ENCODE assay signal across 12 cellular contexts in the genomic region with DNA sequence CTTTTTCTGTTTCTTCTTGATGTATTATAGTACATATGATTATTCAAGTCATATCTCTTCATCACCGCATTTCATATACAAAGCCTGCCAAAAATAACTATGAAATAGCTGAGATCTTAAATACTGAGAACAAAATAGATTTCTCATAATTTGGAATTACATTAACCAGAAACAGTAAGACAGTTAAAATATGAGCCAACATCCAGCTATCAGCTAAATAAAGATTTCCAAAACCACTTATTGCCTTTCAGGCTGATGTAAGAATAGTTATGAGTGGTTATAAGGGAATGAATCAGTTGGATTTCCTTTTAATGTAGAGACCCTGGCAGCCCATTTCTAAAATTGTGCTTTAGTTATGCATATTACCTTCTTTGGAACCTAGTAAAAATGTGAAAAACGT.
"Had no signal": no experiment of that assay in that cellular context is flagged by ENCODE, and none has a peak within 500 bp of the region (broad histone marks: within the 10 kb centered on the region; RNA-seq: fewer than 3 reads in every experiment).

No MANE protein-coding gene starts in this region.

- H3K36me3 ChIP-seq: breast epithelium had no signal

- H3K36me3 Mint-ChIP-seq: activated CD8-positive, alpha-beta memory T cell treated with anti-CD3 and anti-CD28 coated beads, Interleukin-2, amount 10 ng/mL, durations not matched to agents 7 days and 5 days; WTC11 had no signal

- DNase-seq: activated CD4-positive, CD25-positive, alpha-beta regulatory T cell treated with anti-CD3 and anti-CD28 coated beads, Interleukin-2, amount 50 U/mL, for 72 hours; activated effector memory CD4-positive, alpha-beta T cell treated with Interleukin-2 at 50 U/mL for 16 hours; activated naive CD4-positive, alpha-beta T cell; activated T-cell treated with anti-CD3 and anti-CD28 coated beads, Interleukin-2, amount 50 U/mL, for 24 hours; NCI-H524 treated with DMSO at 0.1 percent for 48 hours; SIG-M5 had no signal

- H3K4me1 Mint-ChIP-seq: activated CD8-positive, alpha-beta memory T cell treated with anti-CD3 and anti-CD28 coated beads, Interleukin-2, amount 10 ng/mL, durations not matched to agents 7 days and 5 days; WTC11 had no signal

- H3K4me1 ChIP-seq: breast epithelium had no signal

- H3K9me3 Mint-ChIP-seq: activated T-cell treated with anti-CD3 and anti-CD28 coated beads, Interleukin-2, amount 50 U/mL, for 24 hours; activated T-helper 1 cell treated with anti-CD3 and anti-CD28 coated beads, Interleukin-12 subunit alpha, Interleukin-12 subunit beta, Interleukin-2, Interleukin-4 antibody, amounts not matched to agents 30 ng/mL and 10 ng/mL and 1 ng/mL, durations not matched to agents 14 hours and 24 hours and 36 hours; T-helper 2 cell treated with Interferon-gamma antibody and Interleukin-4, amounts not matched to agents 5 μg/mL and 100 μg/mL, for 36 hours; WTC11 had no signal

- H3K4me3 ChIP-seq: breast epithelium had no signal

- H3K27me3 ChIP-seq: breast epithelium had no signal

- H3K9me3 ChIP-seq: breast epithelium had no signal

- H3K27me3 Mint-ChIP-seq: activated CD8-positive, alpha-beta memory T cell treated with anti-CD3 and anti-CD28 coated beads, Interleukin-2, amount 10 ng/mL, durations not matched to agents 7 days and 5 days; activated naive CD8-positive, alpha-beta T cell; activated T-cell treated with anti-CD3 and anti-CD28 coated beads, Interleukin-2, amount 50 U/mL, for 24 hours had no signal

- H3K4me3 Mint-ChIP-seq: activated CD8-positive, alpha-beta memory T cell treated with anti-CD3 and anti-CD28 coated beads, Interleukin-2, amount 10 ng/mL, durations not matched to agents 7 days and 5 days; activated naive CD8-positive, alpha-beta T cell; activated T-cell treated with anti-CD3 and anti-CD28 coated beads, Interleukin-2, amount 50 U/mL, for 24 hours; activated T-helper 1 cell treated with anti-CD3 and anti-CD28 coated beads, Interleukin-12 subunit alpha, Interleukin-12 subunit beta, Interleukin-2, Interleukin-4 antibody, amounts not matched to agents 30 ng/mL and 10 ng/mL and 1 ng/mL, durations not matched to agents 14 hours and 24 hours and 36 hours; T-helper 2 cell treated with Interferon-gamma antibody and Interleukin-4, amounts not matched to agents 5 μg/mL and 100 μg/mL, for 36 hours; WTC11 had no signal

- H3K27ac Mint-ChIP-seq: activated CD8-positive, alpha-beta memory T cell treated with anti-CD3 and anti-CD28 coated beads, Interleukin-2, amount 10 ng/mL, durations not matched to agents 7 days and 5 days; activated naive CD8-positive, alpha-beta T cell; activated T-cell treated with anti-CD3 and anti-CD28 coated beads, Interleukin-2, amount 50 U/mL, for 24 hours; activated T-helper 1 cell treated with anti-CD3 and anti-CD28 coated beads, Interleukin-12 subunit alpha, Interleukin-12 subunit beta, Interleukin-2, Interleukin-4 antibody, amounts not matched to agents 30 ng/mL and 10 ng/mL and 1 ng/mL, durations not matched to agents 14 hours and 24 hours and 36 hours; T-helper 2 cell treated with Interferon-gamma antibody and Interleukin-4, amounts not matched to agents 5 μg/mL and 100 μg/mL, for 36 hours; WTC11 had no signal
